ENCODE assay signal across 13 cellular contexts in the genomic region with DNA sequence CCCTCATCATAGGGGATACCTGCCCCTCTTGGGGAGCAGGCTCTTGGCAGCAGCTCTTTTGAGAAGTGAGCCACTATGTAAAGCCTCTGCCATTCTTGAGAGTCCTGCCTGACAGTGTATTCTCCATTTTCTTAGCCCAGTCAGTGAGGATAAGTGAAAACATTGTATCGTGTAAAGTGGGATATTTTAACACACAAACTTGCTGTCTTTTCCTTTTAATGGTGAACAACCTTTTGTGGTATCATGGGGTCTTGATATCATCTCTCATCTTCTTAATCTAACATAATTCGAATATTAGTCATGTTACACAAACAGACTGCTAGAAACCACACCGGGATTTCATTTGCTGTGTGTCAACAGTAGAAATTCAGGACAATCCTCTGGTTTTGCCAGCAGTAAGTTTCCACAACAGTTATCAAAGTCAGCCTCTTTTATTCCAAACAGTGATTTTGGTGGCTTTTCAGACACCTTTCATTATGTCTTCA.
DNase-seq lines count a peak whose midpoint lies in the region; ATAC-seq and TF ChIP-seq lines count a peak whose summit lies in the region.
"Had no signal": no experiment of that assay in that cellular context is flagged by ENCODE, and none has a peak within 500 bp of the region (broad histone marks: within the 10 kb centered on the region; RNA-seq: fewer than 3 reads in every experiment).

No MANE protein-coding gene starts in this region.

- H3K9me3 Mint-ChIP-seq in activated CD4-positive, alpha-beta T cell treated with anti-CD3 and anti-CD28 coated beads, Interleukin-2, amount 10 ng/mL, durations not matched to agents 24 days and 14 days = no peaks in the 10 kb centered on the region
- peaks cover 0 to 6% (median 0%) of the 10 kb centered on the region in 7 donors for H3K9me3 Mint-ChIP-seq in CD14-positive monocyte

- H3F3A ChIP-seq in smooth muscle cell (ENCODE audit: low read depth) = peaks cover 9% of the 10 kb centered on the region

- H3K27ac ChIP-seq in RWPE2 (ENCODE audit: poor library complexity, severe bottlenecking) (peak overlapping the region; percentile 18), epithelial cell of prostate (peak overlapping the region; percentile 28), smooth muscle cell (ENCODE audit: low read depth) (peak overlapping the region; percentile 70)
- H3K27ac ChIP-seq: 22Rv1, esophagus squamous epithelium had no signal

- H3K9ac ChIP-seq in smooth muscle cell (ENCODE audit: low read depth) = peak overlapping the region; percentile 16

- no peak overlapping the region for H3K4me3 Mint-ChIP-seq in activated CD4-positive, alpha-beta T cell treated with anti-CD3 and anti-CD28 coated beads, Interleukin-2, amount 10 ng/mL, durations not matched to agents 24 days and 14 days
- H3K4me3 Mint-ChIP-seq in CD14-positive monocyte = no peak overlapping the region

- intact Hi-C loops in activated CD4-positive, alpha-beta T cell treated with anti-CD3 and anti-CD28 coated beads, Interleukin-2, amount 10 ng/mL, durations not matched to agents 24 days and 14 days (cut with micrococcal nuclease) = no loop called here
- intact Hi-C loops in CD14-positive monocyte (cut with micrococcal nuclease) = no loop called here

- H4K20me1 ChIP-seq in smooth muscle cell (ENCODE audit: low read depth) = peaks cover 3% of the 10 kb centered on the region

- peak overlapping the region; percentile 20 for H3K27ac Mint-ChIP-seq in activated CD4-positive, alpha-beta T cell treated with anti-CD3 and anti-CD28 coated beads, Interleukin-2, amount 10 ng/mL, durations not matched to agents 24 days and 14 days
- H3K27ac Mint-ChIP-seq in CD14-positive monocyte = peak overlapping the region in 1 of 7 donors; percentile 41

- TF ChIP-seq CTCF in RWPE2 (IDR thresholded peaks at IDR 0.05; ENCODE audit: poor library complexity, severe bottlenecking) (no peak), smooth muscle cell (IDR thresholded peaks at IDR 0.05; ENCODE audit: borderline replicate concordance, insufficient read depth, poor library complexity, severe bottlenecking) (no peak), CD14-positive monocyte (IDR thresholded peaks at IDR 0.05) (no peak)

- ATAC-seq in RWPE2 (ENCODE audit: low read depth) (peak; percentile 65), HG03439 (IDR thresholded peaks at IDR 0.05; ENCODE audit: unreplicated experiment) (no peak), HG02678 (IDR thresholded peaks at IDR 0.05; ENCODE audit: unreplicated experiment) (no peak)

- H3K4me1 ChIP-seq in RWPE2 (ENCODE audit: insufficient read depth, poor library complexity, severe bottlenecking) (peaks cover 7% of the 10 kb centered on the region), smooth muscle cell (ENCODE audit: low read depth) (peaks cover 13% of the 10 kb centered on the region)
- H3K4me1 ChIP-seq: ascending aorta had no signal

- no peaks in the 10 kb centered on the region for H3K27me3 ChIP-seq in RWPE2 (ENCODE audit: insufficient read depth, poor library complexity, severe bottlenecking)
- H3K27me3 ChIP-seq in smooth muscle cell (ENCODE audit: low read depth) = no peaks in the 10 kb centered on the region
- H3K27me3 ChIP-seq: ascending aorta, esophagus squamous epithelium had no signal

- no peak overlapping the region for H3K4me3 ChIP-seq in RWPE2 (ENCODE audit: severe bottlenecking)
- H3K4me3 ChIP-seq in smooth muscle cell = no peak overlapping the region
- H3K4me3 ChIP-seq: ascending aorta, esophagus squamous epithelium had no signal

- H3K9me3 ChIP-seq in RWPE2 (ENCODE audit: severe bottlenecking) (no peaks in the 10 kb centered on the region), smooth muscle cell (replicated peaks; ENCODE audit: low read depth) (no peaks in the 10 kb centered on the region)
- H3K9me3 ChIP-seq: ascending aorta, esophagus squamous epithelium had no signal

- no peaks in the 10 kb centered on the region for H3K79me2 ChIP-seq in smooth muscle cell (ENCODE audit: low read depth)

- H3K4me1 Mint-ChIP-seq in activated CD4-positive, alpha-beta T cell treated with anti-CD3 and anti-CD28 coated beads, Interleukin-2, amount 10 ng/mL, durations not matched to agents 24 days and 14 days = peaks cover 20% of the 10 kb centered on the region
- no peaks in the 10 kb centered on the region for H3K4me1 Mint-ChIP-seq in CD14-positive monocyte

- H3K36me3 Mint-ChIP-seq in activated CD4-positive, alpha-beta T cell treated with anti-CD3 and anti-CD28 coated beads, Interleukin-2, amount 10 ng/mL, durations not matched to agents 24 days and 14 days (ENCODE audit: low read depth) = peaks cover 33% of the 10 kb centered on the region
- H3K36me3 Mint-ChIP-seq in CD14-positive monocyte = peaks cover 4 to 6% of the 10 kb centered on the region in 2 donors

- H3K4me2 ChIP-seq in smooth muscle cell = peak overlapping the region; percentile 52

- no peak for DNase-seq in activated CD4-positive, alpha-beta T cell treated with anti-CD3 and anti-CD28 coated beads, Interleukin-2, amount 10 ng/mL, durations not matched to agents 24 days and 14 days
- no peak for DNase-seq in activated CD4-positive, alpha-beta T cell treated with anti-CD3 and anti-CD28 coated beads for 48 hours
- DNase-seq in RWPE2 (ENCODE audit: low spot score) (no peak), epithelial cell of prostate (ENCODE audit: low read depth, low spot score) (no peak), smooth muscle cell (lab: John Stamatoyannopoulos, UW; ENCODE audit: unreplicated experiment) (no peak), CD14-positive monocyte (ENCODE audit: low spot score) (no peak)
- DNase-seq: esophagus squamous epithelium, islet precursor cell, NCI-H1694 had no signal

- no peak overlapping the region for H2AFZ ChIP-seq in smooth muscle cell (ENCODE audit: low read depth)

- H3K27me3 Mint-ChIP-seq in activated CD4-positive, alpha-beta T cell treated with anti-CD3 and anti-CD28 coated beads, Interleukin-2, amount 10 ng/mL, durations not matched to agents 24 days and 14 days = no peaks in the 10 kb centered on the region
- peaks cover 0 to 1% (median 0%) of the 10 kb centered on the region in 3 donors for H3K27me3 Mint-ChIP-seq in CD14-positive monocyte (ENCODE audit: low read depth in 3 of 3)

- H3K36me3 ChIP-seq in RWPE2 (ENCODE audit: low read depth) (peaks cover 11% of the 10 kb centered on the region; the same call in 1 of the 2 replicates), smooth muscle cell (ENCODE audit: low read depth) (no peaks in the 10 kb centered on the region)
- H3K36me3 ChIP-seq: ascending aorta, esophagus squamous epithelium had no signal

- WGBS in smooth muscle cell (ENCODE audit: low lambda C conversion rate) = 50% methylated on average over 3 of the region's 3 CpGs

Comparison
In these comparisons a context has a peak if more than half of its experiments do, and no peak if none do; other contexts are left out.
1. H3K27ac ChIP-seq: peak in every context shown above with its lines; median percentile 70 in smooth muscle cell; 28 in epithelial cell of prostate; 18 in RWPE2.